16 cellular contexts compared by ENCODE assay signal in the genomic region with DNA sequence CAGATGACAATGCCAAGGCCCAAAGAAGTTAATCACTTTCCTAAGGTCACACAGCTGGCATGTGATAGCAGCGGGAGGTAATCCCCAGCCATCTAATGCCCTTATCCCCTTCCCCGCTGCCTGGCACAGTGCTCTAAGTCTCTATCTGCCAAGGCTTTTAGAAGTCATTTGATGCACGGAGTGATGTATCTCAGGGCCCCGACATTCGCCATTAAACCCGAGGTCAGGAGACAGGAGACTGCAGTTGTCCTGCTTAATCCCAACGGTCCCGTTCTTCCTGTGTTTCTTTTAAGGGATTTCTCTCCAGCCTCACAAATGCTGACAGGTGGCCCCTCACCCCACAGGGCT.
"Had no signal": no experiment of that assay in that cellular context is flagged by ENCODE, and none has a peak within 500 bp of the region (broad histone marks: within the 10 kb centered on the region; RNA-seq: fewer than 3 reads in every experiment).

No MANE protein-coding gene starts in this region.

- H3K27me3 ChIP-seq: cardiac muscle cell, gastroesophageal sphincter, right lobe of liver, suprapubic skin had no signal

- H3K9me3 Mint-ChIP-seq: effector memory CD8-positive, alpha-beta T cell; naive thymus-derived CD8-positive, alpha-beta T cell had no signal

- H3K27me3 Mint-ChIP-seq: effector memory CD8-positive, alpha-beta T cell; naive thymus-derived CD8-positive, alpha-beta T cell had no signal

- H3K9me3 ChIP-seq: gastroesophageal sphincter, prostate gland, right lobe of liver, suprapubic skin had no signal

- DNase-seq: activated CD4-positive, alpha-beta T cell treated with anti-CD3 and anti-CD28 coated beads, Interleukin-2, amount 50 U/mL, for 4 hours; activated CD4-positive, CD25-positive, alpha-beta regulatory T cell; activated gamma-delta T cell treated with Interleukin-2 at 50 U/mL for 16 hours; activated T-cell treated with anti-CD3 and anti-CD28 coated beads, Interleukin-2, amount 50 U/mL, for 48 hours; cortex of kidney; effector memory CD8-positive, alpha-beta T cell; left cardiac atrium; mammary epithelial cell; naive thymus-derived CD8-positive, alpha-beta T cell; right lobe of liver; stimulated activated naive CD8-positive, alpha-beta T cell treated with anti-CD3 and anti-CD28 coated beads, Interleukin-15, Interleukin-2, amounts not matched to agents 100 U/mL and 50 U/mL, for 24 hours; T-helper 2 cell had no signal

- H3K4me3 Mint-ChIP-seq: naive thymus-derived CD8-positive, alpha-beta T cell had no signal

- H3K36me3 ChIP-seq: cardiac muscle cell, gastroesophageal sphincter, prostate gland, right lobe of liver, suprapubic skin had no signal

- H3K4me1 ChIP-seq: prostate gland, right lobe of liver, suprapubic skin had no signal

- H3K27ac ChIP-seq: cardiac muscle cell, gastroesophageal sphincter, prostate gland, right lobe of liver, suprapubic skin had no signal

- ATAC-seq: effector memory CD8-positive, alpha-beta T cell; gastroesophageal sphincter; naive thymus-derived CD8-positive, alpha-beta T cell; right lobe of liver; stimulated activated naive CD8-positive, alpha-beta T cell treated with anti-CD3 and anti-CD28 coated beads, Interleukin-15, Interleukin-2, amounts not matched to agents 100 U/mL and 50 U/mL, for 24 hours had no signal

- H3K4me3 ChIP-seq: cardiac muscle cell, gastroesophageal sphincter, prostate gland, right lobe of liver, suprapubic skin had no signal
